In the genomic region with DNA sequence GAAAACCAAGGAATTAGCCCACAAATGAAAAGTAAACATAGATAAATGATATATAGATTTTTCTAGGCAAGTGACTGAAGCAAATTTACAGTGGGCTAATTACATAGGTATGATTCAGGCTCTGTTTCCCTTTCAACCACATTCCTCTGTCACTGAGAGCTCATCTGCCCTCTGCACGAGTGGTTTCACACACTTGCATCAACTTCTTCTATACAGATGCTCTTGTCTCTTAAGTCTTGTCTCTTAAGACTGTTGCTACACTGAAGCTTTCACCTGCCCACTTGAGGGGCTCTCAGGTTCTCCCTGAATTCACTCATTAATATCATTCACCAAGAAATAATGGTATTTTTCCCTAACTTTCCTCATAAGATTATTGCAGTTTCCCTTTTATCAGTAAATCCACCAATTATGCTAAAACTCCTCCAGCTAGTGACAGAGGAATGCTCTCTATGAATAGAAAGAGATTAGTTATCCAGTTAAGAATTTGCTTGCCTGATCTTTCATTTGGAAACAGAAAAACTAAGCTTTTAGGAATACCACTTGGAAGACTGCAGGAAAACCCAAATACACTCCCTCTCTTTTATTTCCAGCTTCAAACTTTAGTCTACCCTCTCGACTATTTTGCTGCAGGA, we compare ENCODE assay signal across 9 cellular contexts.
DNase-seq lines count a peak whose midpoint lies in the region; ATAC-seq and TF ChIP-seq lines count a peak whose summit lies in the region.
"Had no signal": no experiment of that assay in that cellular context is flagged by ENCODE, and none has a peak within 500 bp of the region (broad histone marks: within the 10 kb centered on the region; RNA-seq: fewer than 3 reads in every experiment).

No MANE protein-coding gene starts in this region.

- peaks cover 60% of the 10 kb centered on the region for H3K79me2 ChIP-seq in hepatocyte

- 56% methylated on average over 2 of the region's 2 CpGs for WGBS in hepatocyte (ENCODE audit: low lambda C conversion rate, missing lambda C conversion rate)

- H3K9me3 ChIP-seq in hepatocyte (ENCODE audit: low read depth) (no peaks in the 10 kb centered on the region), WERI-Rb-1 (ENCODE audit: severe bottlenecking) (no peaks in the 10 kb centered on the region)

- H3K36me3 ChIP-seq in hepatocyte (replicated peaks; ENCODE audit: insufficient read depth, low read depth): no peaks in the 10 kb centered on the region
- no peaks in the 10 kb centered on the region for H3K36me3 ChIP-seq in WERI-Rb-1

- TF ChIP-seq CTCF in hepatocyte (IDR thresholded peaks at IDR 0.05; ENCODE audit: poor library complexity) (no peak), WERI-Rb-1 (IDR thresholded peaks at IDR 0.05; ENCODE audit: low read depth, low read length) (no peak)

- no peak overlapping the region for H3K4me3 ChIP-seq in hepatocyte
- no peak overlapping the region for H3K4me3 ChIP-seq in WERI-Rb-1 (ENCODE audit: low read depth, low read length)

- ATAC-seq in GM18519 (IDR thresholded peaks at IDR 0.05; ENCODE audit: low FRiP score, unreplicated experiment): peak; percentile 93
- peak; percentile 90 for ATAC-seq in GM21528 (IDR thresholded peaks at IDR 0.05; ENCODE audit: low FRiP score, unreplicated experiment)
- ATAC-seq in HG03457 (IDR thresholded peaks at IDR 0.05; ENCODE audit: unreplicated experiment): peak; percentile 75

- peaks cover 19% of the 10 kb centered on the region for H4K20me1 ChIP-seq in hepatocyte (ENCODE audit: insufficient read depth, poor library complexity, severe bottlenecking)

- no peak overlapping the region for H2AFZ ChIP-seq in hepatocyte

- no peaks in the 10 kb centered on the region for H3K27me3 ChIP-seq in hepatocyte
- no peaks in the 10 kb centered on the region for H3K27me3 ChIP-seq in WERI-Rb-1 (ENCODE audit: insufficient read depth, low read depth, severe bottlenecking)

- H3K4me2 ChIP-seq in hepatocyte: peak overlapping the region; percentile 18

- peaks cover 8% of the 10 kb centered on the region for H3K4me1 ChIP-seq in hepatocyte (ENCODE audit: insufficient read depth)

- DNase-seq in hepatocyte (ENCODE audit: low spot score): no peak
- no peak for DNase-seq in anterior cingulate cortex (lab: John Stamatoyannopoulos, UW)
- DNase-seq in activated effector memory CD4-positive, alpha-beta T cell treated with anti-CD3 and anti-CD28 coated beads, Interleukin-2, amount 50 U/mL, for 16 hours: no peak
- no peak for DNase-seq in occipital lobe (lab: John Stamatoyannopoulos, UW)
- DNase-seq in WERI-Rb-1: no peak
- DNase-seq: activated T-cell treated with anti-CD3 and anti-CD28 coated beads, Interleukin-2, amount 50 U/mL, for 4 hours had no signal

- H3K9me2 ChIP-seq in hepatocyte (replicated peaks; ENCODE audit: insufficient read depth): no peaks in the 10 kb centered on the region

- H3K27ac ChIP-seq in hepatocyte (no peak overlapping the region), WERI-Rb-1 (no peak overlapping the region)
